Comparison of ENCODE assay signal across 1 cellular context in the genomic region with DNA sequence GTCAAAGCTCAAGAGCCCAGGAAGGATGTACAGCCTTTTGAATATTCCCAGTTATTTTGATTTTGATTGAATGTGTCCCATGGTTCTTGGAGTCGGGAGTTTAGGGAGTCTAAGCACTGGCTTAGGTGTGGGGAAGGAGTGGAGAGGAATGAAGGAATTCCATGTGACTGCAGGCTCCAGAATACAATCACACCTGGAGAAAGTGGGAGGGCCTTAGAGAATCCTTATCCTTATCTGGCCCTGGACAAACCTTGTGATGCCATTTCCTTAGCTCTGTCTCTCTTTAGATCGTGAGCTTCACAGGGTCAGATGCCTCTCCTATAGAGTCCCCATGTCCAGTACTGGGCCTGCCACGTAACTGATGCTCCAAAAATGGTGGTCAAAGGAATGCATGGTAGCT.
TF ChIP-seq lines count a peak whose summit lies in the region.

No MANE protein-coding gene starts in this region.

TF ChIP-seq in A549, 52 proteins besides CTCF, POLR2A, EP300 and RAD21:
- TF ChIP-seq KDM5A (IDR thresholded peaks at IDR 0.05) (no peak), PHF8 (IDR thresholded peaks at IDR 0.05; ENCODE audit: borderline replicate concordance, low read depth) (no peak), MAZ (IDR thresholded peaks at IDR 0.05; ENCODE audit: borderline replicate concordance, low read depth, low read length) (no peak), NPAS2 (CRISPR knock-in tag; IDR thresholded peaks at IDR 0.05; ENCODE audit: borderline replicate concordance) (no peak), ESRRA (IDR thresholded peaks at IDR 0.05; ENCODE audit: borderline replicate concordance, low read length) (no peak), ZFP36 (IDR thresholded peaks at IDR 0.05; ENCODE audit: borderline replicate concordance, partially characterized antibody) (no peak), CEBPB (IDR thresholded peaks at IDR 0.05) (no peak), CBX8 (IDR thresholded peaks at IDR 0.05) (no peak), NFE2L2 (conservative IDR thresholded peaks at IDR 0.05; ENCODE audit: low read length) (no peak), FOXS1 (CRISPR knock-in tag; IDR thresholded peaks at IDR 0.05) (no peak), RNF2 (IDR thresholded peaks at IDR 0.05; ENCODE audit: borderline replicate concordance, low read depth) (no peak), SREBF2 (IDR thresholded peaks at IDR 0.05) (no peak), CHD2 (IDR thresholded peaks at IDR 0.05; ENCODE audit: low read length, partially characterized antibody) (no peak)
- TF ChIP-seq, protein P1, sequence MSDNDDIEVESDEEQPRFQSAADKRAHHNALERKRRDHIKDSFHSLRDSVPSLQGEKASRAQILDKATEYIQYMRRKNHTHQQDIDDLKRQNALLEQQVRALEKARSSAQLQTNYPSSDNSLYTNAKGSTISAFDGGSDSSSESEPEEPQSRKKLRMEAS (IDR thresholded peaks at IDR 0.05): no peak
